ENCODE assay signal across 17 cellular contexts in genomic region chr1:24749257-24749656, GRCh38. TPM values are rescaled to one million over a fixed set of nuclear protein-coding genes. Genes with fewer than 3 reads are reported as not detected.
DNase-seq lines count a peak whose midpoint lies in the region; TF ChIP-seq lines count a peak whose summit lies in the region.
"Had no signal": no experiment of that assay in that cellular context is flagged by ENCODE, and none has a peak within 500 bp of the region (broad histone marks: within the 10 kb centered on the region; RNA-seq: fewer than 3 reads in every experiment).

No MANE protein-coding gene starts in this region.

- H3K27me3 ChIP-seq in fibroblast of lung (ENCODE audit: control insufficient read depth, insufficient read depth, low read length) (no peaks in the 10 kb centered on the region), skeletal muscle satellite cell (ENCODE audit: control insufficient read depth, insufficient read depth, low read length) (no peaks in the 10 kb centered on the region), prostate gland (replicated peaks; ENCODE audit: insufficient read depth) (no peaks in the 10 kb centered on the region)
- H3K27me3 ChIP-seq: BE2C, pancreas, suprapubic skin had no signal

- peaks cover 12% of the 10 kb centered on the region for H3K4me1 ChIP-seq in fibroblast of lung (ENCODE audit: control insufficient read depth, extremely low read depth, insufficient read depth, low read length)
- peaks cover 44% of the 10 kb centered on the region for H3K4me1 ChIP-seq in skeletal muscle satellite cell (ENCODE audit: control insufficient read depth, insufficient read depth, low read length)
- H3K4me1 ChIP-seq in prostate gland (replicated peaks) = no peaks in the 10 kb centered on the region

- TF ChIP-seq POLR2A in prostate gland (IDR thresholded peaks at IDR 0.05) = no peak

- H3K4me2 ChIP-seq in fibroblast of lung (ENCODE audit: extremely low read depth, insufficient read depth, low read length) (peak overlapping the region; percentile 66), skeletal muscle satellite cell (ENCODE audit: low read length) (peak overlapping the region; percentile 80)
- H3K4me2 ChIP-seq: PC-9 had no signal

- H3K36me3 ChIP-seq in fibroblast of lung (ENCODE audit: control insufficient read depth, insufficient read depth, low read length) (no peaks in the 10 kb centered on the region), skeletal muscle satellite cell (ENCODE audit: insufficient read depth, low read length) (peaks cover 30% of the 10 kb centered on the region), prostate gland (no peaks in the 10 kb centered on the region)
- H3K36me3 ChIP-seq: BE2C, pancreas, suprapubic skin had no signal

- no peak overlapping the region for H3K9ac ChIP-seq in fibroblast of lung (ENCODE audit: insufficient read depth, low read length)
- H3K9ac ChIP-seq in skeletal muscle satellite cell (ENCODE audit: low read depth, low read length) = no peak overlapping the region

- H2AFZ ChIP-seq in fibroblast of lung (ENCODE audit: low read length) = no peak overlapping the region
- H2AFZ ChIP-seq: PC-9 had no signal

- H3K9me3 ChIP-seq in fibroblast of lung (ENCODE audit: control insufficient read depth, insufficient read depth, low read depth, low read length) (no peaks in the 10 kb centered on the region), skeletal muscle satellite cell (replicated peaks; ENCODE audit: low read length) (no peaks in the 10 kb centered on the region), prostate gland (no peaks in the 10 kb centered on the region)
- H3K9me3 ChIP-seq: BE2C, pancreas, suprapubic skin had no signal

- intact Hi-C loops in prostate gland (cut with DNase I) = loop anchor here (5.0 kb wide), 1 partner anchor 78 kb away; no protein-coding TSS in a partner anchor

- peak overlapping the region; percentile 88 for H3K4me3 ChIP-seq in GM12865 (ENCODE audit: low read depth, low read length)
- H3K4me3 ChIP-seq in fibroblast of lung (replicated peaks in 1 of 4; ENCODE audit: control extremely low read depth in 1 of 4, insufficient read depth in 1 of 4, low read depth in 3 of 4, low read length in 4 of 4) = peak overlapping the region in 1 of 4 experiments; percentile 10
- H3K4me3 ChIP-seq in skeletal muscle satellite cell (ENCODE audit: low read length) = peak overlapping the region; percentile 28
- H3K4me3 ChIP-seq in prostate gland = no peak overlapping the region
- H3K4me3 ChIP-seq: pancreas, PC-9 had no signal

- peaks cover 4% of the 10 kb centered on the region for H4K20me1 ChIP-seq in fibroblast of lung (ENCODE audit: control insufficient read depth, extremely low read depth, insufficient read depth, low read length)

- DNase-seq in GM12865 (ENCODE audit: low read depth) (peak; percentile 59), NAMALWA (ENCODE audit: low spot score) (peak; percentile 66), fibroblast of lung (ENCODE audit: low read depth in 2 of 2) (no peak), NOMO-1 treated with dmso at 0.1 percent for 144 hours (lab: John Stamatoyannopoulos, UW; ENCODE audit: unreplicated experiment) (no peak), NCI-H2227 (lab: John Stamatoyannopoulos, UW; ENCODE audit: unreplicated experiment) (no peak), prostate gland (ENCODE audit: low spot score) (no peak), NCI-H2107 treated with DMSO at 0.1 percent for 48 hours (lab: John Stamatoyannopoulos, UW; ENCODE audit: unreplicated experiment) (no peak)
- DNase-seq: activated gamma-delta T cell, BE2C, DMS79 treated with DMSO at 0.1 percent for 48 hours, dorsolateral prefrontal cortex, foreskin fibroblast, NCI-H345, pancreas, PC-9 had no signal

- H3K27ac ChIP-seq in fibroblast of lung (ENCODE audit: insufficient read depth, low read length) (no peak overlapping the region), prostate gland (no peak overlapping the region)
- H3K27ac ChIP-seq: pancreas, PC-9, suprapubic skin had no signal

- no peak for TF ChIP-seq CTCF in GM12865 (IDR thresholded peaks at IDR 0.05; ENCODE audit: insufficient read depth, low read depth, low read length, missing control alignments)
- no peak for TF ChIP-seq CTCF in fibroblast of lung (conservative IDR thresholded peaks at IDR 0.05 in 1 of 2, IDR thresholded peaks at IDR 0.05 in 1 of 2; ENCODE audit: low read depth in 1 of 2, low read length in 2 of 2)
- TF ChIP-seq CTCF in prostate gland (IDR thresholded peaks at IDR 0.05) = no peak

- H3K79me2 ChIP-seq in fibroblast of lung (ENCODE audit: control insufficient read depth, insufficient read depth, low read length) = peaks cover 88% of the 10 kb centered on the region

- 92% methylated on average over 1 of the region's 1 CpG for whole genome bisulfite sequencing in prostate gland

RNA-seq across cellular contexts. Expression of gene CLIC4, which starts 4.0 kb away (rescaled TPM):
- total RNA-seq in fibroblast of lung (309 and 368 TPM in 2 replicates), prostate gland (100 to 1,000 TPM in 1 of 2 donors, 10 to 100 TPM in 1; 77.2 to 124 TPM)
- polyA plus RNA-seq in fibroblast of lung = 310 and 494 TPM in 2 replicates
- polyA plus RNA-seq in fibroblast of lung (2012) = 243 and 393 TPM in 2 replicates
- polyA minus RNA-seq in fibroblast of lung (ENCODE audit: low replicate concordance) = 29.9 and 44.7 TPM in 2 replicates
- 271 and 344 TPM in 2 replicates for total RNA-seq in skeletal muscle satellite cell (2012; rRNA removed)

Comparison
In these comparisons a context has a peak if more than half of its experiments do, and no peak if none do; other contexts are left out.
1. DNase-seq: peak in GM12865 (single experiment) and NAMALWA (single experiment); none in fibroblast of lung (0 of 2), NOMO-1 treated with dmso at 0.1 percent for 144 hours (single experiment), NCI-H2227 (single experiment), prostate gland (single experiment) and NCI-H2107 treated with DMSO at 0.1 percent for 48 hours (single experiment).
2. H3K4me3 ChIP-seq: peak in GM12865 (single experiment) and skeletal muscle satellite cell (single experiment); none in prostate gland (0 of 2).